ENCODE assay signal across 20 cellular contexts in genomic region chr4:66585767-66586166, GRCh38.
"Had no signal": no experiment of that assay in that cellular context is flagged by ENCODE, and none has a peak within 500 bp of the region (broad histone marks: within the 10 kb centered on the region; RNA-seq: fewer than 3 reads in every experiment).

No MANE protein-coding gene starts in this region.

- H3K36me3 Mint-ChIP-seq: activated naive CD8-positive, alpha-beta T cell had no signal

- H3K27me3 Mint-ChIP-seq: activated naive CD8-positive, alpha-beta T cell; effector memory CD8-positive, alpha-beta T cell; stimulated activated naive CD8-positive, alpha-beta T cell treated with anti-CD3 and anti-CD28 coated beads, Interleukin-15, Interleukin-2, amounts not matched to agents 100 ng/mL and 50 ng/mL, for 24 hours had no signal

- H3K27me3 ChIP-seq: brain microvascular endothelial cell, gastrocnemius medialis, heart right ventricle, left lung, pancreas, upper lobe of left lung had no signal

- H3K9me3 ChIP-seq: gastrocnemius medialis, heart right ventricle, left lung, pancreas, upper lobe of left lung had no signal

- H3K36me3 ChIP-seq: brain microvascular endothelial cell, gastrocnemius medialis, heart right ventricle, left lung, pancreas, upper lobe of left lung had no signal

- H3K4me3 Mint-ChIP-seq: activated naive CD8-positive, alpha-beta T cell; activated T-cell treated with anti-CD3 and anti-CD28 coated beads, Interleukin-2, amount 50 U/mL, for 4 hours; effector memory CD8-positive, alpha-beta T cell; neural crest cell; stimulated activated naive CD8-positive, alpha-beta T cell treated with anti-CD3 and anti-CD28 coated beads, Interleukin-15, Interleukin-2, amounts not matched to agents 100 ng/mL and 50 ng/mL, for 24 hours had no signal

- H3K27ac Mint-ChIP-seq: activated naive CD8-positive, alpha-beta T cell; effector memory CD8-positive, alpha-beta T cell; stimulated activated naive CD8-positive, alpha-beta T cell treated with anti-CD3 and anti-CD28 coated beads, Interleukin-15, Interleukin-2, amounts not matched to agents 100 ng/mL and 50 ng/mL, for 24 hours had no signal

- H3K4me1 Mint-ChIP-seq: neural crest cell had no signal

- DNase-seq: activated CD4-positive, alpha-beta T cell treated with anti-CD3 and anti-CD28 coated beads, Interleukin-2, amount 50 U/mL, for 48 hours; activated CD4-positive, CD25-positive, alpha-beta regulatory T cell treated with anti-CD3 and anti-CD28 coated beads, Interleukin-2, amount 50 U/mL, for 72 hours; activated gamma-delta T cell; activated T-cell treated with anti-CD3 and anti-CD28 coated beads, Interleukin-2, amount 50 U/mL, for 4 hours; brain microvascular endothelial cell; effector memory CD8-positive, alpha-beta T cell; gastrocnemius medialis; heart right ventricle; islet precursor cell; left lung; mesenchymal stem cell; pancreas; retina; stimulated activated CD4-positive, alpha-beta T cell treated with anti-CD3 and anti-CD28 coated beads, Interleukin-4, amount 100 ng/mL, for 1 hour; stimulated activated CD8-positive, alpha-beta memory T cell treated with anti-CD3 and anti-CD28 coated beads, Interleukin-4, amount 100 ng/mL, for 48 hours; upper lobe of left lung had no signal

- ATAC-seq: activated T-cell treated with anti-CD3 and anti-CD28 coated beads, Interleukin-2, amount 50 U/mL, for 4 hours; effector memory CD8-positive, alpha-beta T cell; gastrocnemius medialis; heart right ventricle; left lung; pancreas had no signal

- H3K27ac ChIP-seq: brain microvascular endothelial cell, epithelial cell of prostate, gastrocnemius medialis, heart right ventricle, left lung, pancreas, upper lobe of left lung had no signal

- H3K4me1 ChIP-seq: gastrocnemius medialis, heart right ventricle, left lung, pancreas, upper lobe of left lung had no signal

- H3K4me3 ChIP-seq: gastrocnemius medialis, heart right ventricle, left lung, pancreas, upper lobe of left lung had no signal

- H3K9me3 Mint-ChIP-seq: activated T-cell treated with anti-CD3 and anti-CD28 coated beads, Interleukin-2, amount 50 U/mL, for 4 hours; effector memory CD8-positive, alpha-beta T cell; neural crest cell; stimulated activated naive CD8-positive, alpha-beta T cell treated with anti-CD3 and anti-CD28 coated beads, Interleukin-15, Interleukin-2, amounts not matched to agents 100 ng/mL and 50 ng/mL, for 24 hours had no signal
